Comparison of ENCODE assay signal across 10 cellular contexts in the genomic region with DNA sequence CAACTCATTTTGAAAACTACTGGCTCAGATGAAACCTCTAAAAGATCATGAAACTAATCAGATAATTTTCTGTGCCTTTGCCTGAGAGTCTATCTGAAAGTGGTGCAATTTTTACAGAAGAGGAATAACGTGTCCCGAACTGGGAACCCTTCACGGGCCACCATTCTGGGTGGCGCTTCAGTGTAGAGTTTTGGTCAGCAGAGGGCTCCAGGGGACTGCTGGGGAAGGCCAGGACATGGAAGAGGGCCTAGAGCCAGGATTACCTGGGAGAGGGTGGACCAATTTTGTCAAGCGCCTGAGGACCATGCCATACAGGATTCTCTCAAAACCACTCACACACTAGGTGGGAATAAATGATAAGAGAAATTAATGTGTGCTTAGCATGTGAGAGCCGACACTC. TPM values are rescaled to one million over a fixed set of nuclear protein-coding genes. Genes with fewer than 3 reads are reported as not detected.
DNase-seq lines count a peak whose midpoint lies in the region; ATAC-seq, FAIRE-seq and TF ChIP-seq lines count a peak whose summit lies in the region.
"Had no signal": no experiment of that assay in that cellular context is flagged by ENCODE, and none has a peak within 500 bp of the region (broad histone marks: within the 10 kb centered on the region; RNA-seq: fewer than 3 reads in every experiment).

No MANE protein-coding gene starts in this region.

- H3K27ac ChIP-seq in AG04450 (ENCODE audit: low read depth, low read length) (no peak overlapping the region), body of pancreas (no peak overlapping the region), neuronal stem cell (replicated peaks; ENCODE audit: low read length) (no peak overlapping the region)

- DNase-seq in AG04450 (ENCODE audit: low read depth, low spot score) (no peak), HTR-8/SVneo (ENCODE audit: insufficient read length, low spot score) (peak; percentile 42), body of pancreas (peak in 2 of 4 donors; percentile 20 to 48), kidney tubule cell (ENCODE audit: low spot score) (peak; percentile 40), neuronal stem cell (ENCODE audit: low spot score) (no peak), amniotic stem cell (lab: John Stamatoyannopoulos, UW) (no peak)
- DNase-seq: activated T-cell treated with anti-CD3 and anti-CD28 coated beads, Interleukin-2, amount 50 U/mL, for 24 hours; NCI-H1092 had no signal

- no peak overlapping the region for H3K14ac ChIP-seq in neuronal stem cell (ENCODE audit: low read length)

- H3K4ac ChIP-seq in neuronal stem cell (ENCODE audit: low read length) = no peak overlapping the region

- TF ChIP-seq CTCF in AG04450 (IDR thresholded peaks at IDR 0.05; ENCODE audit: low read depth, low read length) (peak; percentile 45), body of pancreas (IDR thresholded peaks at IDR 0.05) (peak in 6 of 7 experiments; percentile 12 to 53 (median 25))

- no peaks in the 10 kb centered on the region; the same call in 1 of the 2 replicates for H3K9me3 ChIP-seq in AG04450 (ENCODE audit: control insufficient read depth, insufficient read depth, low read length)
- H3K9me3 ChIP-seq in body of pancreas = no peaks in the 10 kb centered on the region
- no peaks in the 10 kb centered on the region for H3K9me3 ChIP-seq in neuronal stem cell (replicated peaks in 1 of 2; ENCODE audit: control insufficient read depth in 2 of 2, insufficient read depth in 1 of 2, low read depth in 1 of 2, low read length in 2 of 2)

- no peak overlapping the region for H3K18ac ChIP-seq in neuronal stem cell (ENCODE audit: low read length)

- no peak overlapping the region for H4K8ac ChIP-seq in neuronal stem cell (ENCODE audit: low read depth, low read length)

- H3K23ac ChIP-seq in neuronal stem cell (ENCODE audit: low read depth, low read length, poor library complexity) = no peak overlapping the region

- no peak overlapping the region for H3K9ac ChIP-seq in neuronal stem cell (ENCODE audit: low read depth, low read length, poor library complexity)

- CTCF ChIA-PET in AG04450 (lab: Charles Lee) = no interaction called here

- no peak overlapping the region for H3K4me2 ChIP-seq in neuronal stem cell (ENCODE audit: insufficient read depth, low read length, poor library complexity, severe bottlenecking)

- H3K27me3 ChIP-seq in AG04450 (ENCODE audit: control insufficient read depth, insufficient read depth, low read length) (peaks cover 6% of the 10 kb centered on the region), body of pancreas (no peaks in the 10 kb centered on the region), neuronal stem cell (ENCODE audit: control insufficient read depth in 3 of 3, insufficient read depth in 3 of 3, low read depth in 1 of 3, low read length in 3 of 3) (peaks cover 0 to 31% (median 0%) of the 10 kb centered on the region in 3 experiments)

- intact Hi-C loops in body of pancreas (cut with DNase I) = no loop called here

- H4K91ac ChIP-seq in neuronal stem cell (ENCODE audit: low read depth, low read length, poor library complexity) = no peak overlapping the region

- H2BK15ac ChIP-seq in neuronal stem cell (ENCODE audit: low read length) = no peak overlapping the region

- H2BK12ac ChIP-seq in neuronal stem cell (ENCODE audit: low read length) = no peak overlapping the region

- H3K79me1 ChIP-seq in neuronal stem cell (ENCODE audit: low read depth, low read length) = no peaks in the 10 kb centered on the region

- H2BK5ac ChIP-seq in neuronal stem cell (ENCODE audit: low read length) = no peak overlapping the region

- POLR2A ChIA-PET in AG04450 (lab: Yijun Ruan, JAX) = no interaction called here

- TF ChIP-seq POLR2A in body of pancreas (IDR thresholded peaks at IDR 0.05) = no peak

- WGBS in body of pancreas, 2 donors = 19 to 25% methylated on average over 6 of the region's 6 CpGs
- no CpG with 5 or more reads among the region's 6 CpGs for WGBS in neuronal stem cell (ENCODE audit: extremely low coverage in 2 of 2, insufficient read length in 2 of 2, insufficient replicate concordance in 1 of 2), 2 donors

- FAIRE-seq in HTR-8/SVneo (lab: Jason Lieb, UNC) = no peak

- H2AFZ ChIP-seq in neuronal stem cell (ENCODE audit: low read length) = no peak overlapping the region

- H2AK5ac ChIP-seq in neuronal stem cell (ENCODE audit: low read depth, low read length) = no peak overlapping the region

- H3K36me3 ChIP-seq in body of pancreas (replicated peaks in 1 of 2; ENCODE audit: insufficient read depth in 1 of 2, low read depth in 2 of 2) = no peaks in the 10 kb centered on the region
- no peaks in the 10 kb centered on the region for H3K36me3 ChIP-seq in neuronal stem cell (replicated peaks in 1 of 2; ENCODE audit: control insufficient read depth in 2 of 2, insufficient read depth in 2 of 2, low read length in 2 of 2)

- ATAC-seq in body of pancreas (no peak), GM19023 (IDR thresholded peaks at IDR 0.05; ENCODE audit: unreplicated experiment) (no peak), HG02623 (IDR thresholded peaks at IDR 0.05; ENCODE audit: unreplicated experiment) (no peak)

- H3K4me1 ChIP-seq in body of pancreas (no peaks in the 10 kb centered on the region), neuronal stem cell (ENCODE audit: control insufficient read depth in 2 of 2, insufficient read depth in 1 of 2, low read depth in 1 of 2, low read length in 2 of 2) (peaks cover 0 to 4% of the 10 kb centered on the region in 2 donors)

- H3K4me3 ChIP-seq in AG04450 (ENCODE audit: low read depth, low read length) = no peak overlapping the region
- no peak overlapping the region for H3K4me3 ChIP-seq in body of pancreas
- H3K4me3 ChIP-seq in neuronal stem cell (ENCODE audit: low read length in 2 of 2) = no peak overlapping the region

- no peak overlapping the region for H2BK120ac ChIP-seq in neuronal stem cell (ENCODE audit: low read depth, low read length)

RNA-seq across cellular contexts. Expression of a gene that starts 49.7 kb away (rescaled TPM):
- polyA plus RNA-seq in AG04450 (2011; rRNA removed) = 0.24 and 0.37 TPM in 2 replicates
- polyA minus RNA-seq in AG04450 (2011; rRNA and poly(A)+ RNA removed) = 0.43 and 0.83 TPM in 2 replicates
- total RNA-seq in body of pancreas = 1 to 10 TPM in 1 of 2 donors, under 1 TPM in 1; 0.99 to 1.3 TPM
- 46.5 TPM for polyA plus RNA-seq in neuronal stem cell (2013, experiment 1 of 2)
- 48.4 TPM for polyA plus RNA-seq in neuronal stem cell (2013, experiment 2 of 2)

Comparison
In these comparisons a context has a peak if more than half of its experiments do, and no peak if none do; other contexts are left out.
1. DNase-seq: peak in HTR-8/SVneo (single experiment) and kidney tubule cell (single experiment); none in AG04450 (single experiment), neuronal stem cell (single experiment) and amniotic stem cell (single experiment).